ENCODE assay signal across 19 cellular contexts in the genomic region with DNA sequence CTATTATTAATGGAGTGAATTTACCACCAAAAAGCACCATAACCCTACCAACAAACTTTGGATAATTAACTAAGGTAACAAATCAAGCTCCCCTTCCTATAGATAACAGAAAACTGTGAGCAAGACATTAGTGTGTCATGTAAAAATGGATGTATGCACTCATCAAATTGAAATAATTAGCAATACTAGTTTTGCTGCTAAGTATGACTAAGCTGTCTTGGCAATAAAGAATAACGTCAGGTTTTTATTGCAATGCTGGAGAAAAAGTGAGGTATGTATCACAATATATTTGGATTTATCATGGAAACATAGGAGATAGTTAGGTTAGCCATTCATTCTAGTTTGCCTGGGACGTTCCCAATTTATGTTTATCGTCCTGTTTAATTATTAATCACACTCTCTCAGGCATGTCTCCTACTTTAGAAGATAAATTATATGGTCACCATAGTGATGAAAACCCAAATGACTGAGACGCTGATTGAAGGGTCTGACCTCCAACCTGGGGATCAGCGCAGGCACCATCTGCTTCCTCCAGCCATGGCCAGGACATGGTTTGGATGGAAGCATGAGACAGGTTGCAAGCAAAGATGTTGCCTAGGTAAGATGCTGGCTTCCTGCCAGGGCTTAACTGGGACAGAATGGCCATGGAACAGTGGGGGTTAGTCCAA.
DNase-seq lines count a peak whose midpoint lies in the region; ATAC-seq and TF ChIP-seq lines count a peak whose summit lies in the region.
"Had no signal": no experiment of that assay in that cellular context is flagged by ENCODE, and none has a peak within 500 bp of the region (broad histone marks: within the 10 kb centered on the region; RNA-seq: fewer than 3 reads in every experiment).

No MANE protein-coding gene starts in this region.

- H3K27ac ChIP-seq in PC-3 (ENCODE audit: low read length), result peak overlapping the region; percentile 71
- no peak overlapping the region for H3K27ac ChIP-seq in PC-9
- H3K27ac ChIP-seq: SK-N-MC had no signal

- DNase-seq in EH (ENCODE audit: low read depth) (peak; percentile 4), PC-3 (peak; percentile 57), endothelial cell (ENCODE audit: low spot score) (no peak), progenitor cell of endocrine pancreas (ENCODE audit: low spot score, unreplicated experiment) (no peak), PC-9 (no peak), anterior cingulate cortex (lab: John Stamatoyannopoulos, UW) (no peak)
- DNase-seq: DMS153, GF-D8, H7, KG1, MG63, NCI-H1105, NCI-H1694 treated with DMSO at 0.1 percent for 48 hours, NCI-H446, OCI-M1, T-helper 1 cell had no signal

- H4K20me1 ChIP-seq in PC-3 (ENCODE audit: low read length) (no peaks in the 10 kb centered on the region), PC-9 (ENCODE audit: insufficient read depth) (no peaks in the 10 kb centered on the region)

- H3K27ac Mint-ChIP-seq in endothelial cell (ENCODE audit: unreplicated experiment) (no peak overlapping the region), progenitor cell of endocrine pancreas (no peak overlapping the region)

- intact Hi-C loops in PC-3 (cut with micrococcal nuclease), result no loop called here
- intact Hi-C loops in PC-9 (cut with micrococcal nuclease; ENCODE audit: unreplicated experiment), result no loop called here

- H3K9me2 ChIP-seq in PC-3 (replicated peaks; ENCODE audit: low read length) (no peaks in the 10 kb centered on the region), PC-9 (ENCODE audit: insufficient read depth) (no peaks in the 10 kb centered on the region)

- H3K4me2 ChIP-seq in PC-3 (ENCODE audit: low read length) (peak overlapping the region; percentile 35; the same call in 1 of the 2 replicates), PC-9 (no peak overlapping the region)

- H3K27me3 ChIP-seq in PC-3 (ENCODE audit: low read length) (no peaks in the 10 kb centered on the region), PC-9 (ENCODE audit: insufficient read depth, low read depth) (no peaks in the 10 kb centered on the region)
- H3K27me3 ChIP-seq: MG63 had no signal

- H3K4me1 ChIP-seq in PC-3 (ENCODE audit: insufficient read depth, low read length) (peaks cover 14% of the 10 kb centered on the region), PC-9 (replicated peaks; ENCODE audit: insufficient read depth) (no peaks in the 10 kb centered on the region)

- H3K27me3 Mint-ChIP-seq in endothelial cell (ENCODE audit: unreplicated experiment), result no peaks in the 10 kb centered on the region
- H3K27me3 Mint-ChIP-seq in progenitor cell of endocrine pancreas, result no peaks in the 10 kb centered on the region

- H3K79me2 ChIP-seq in PC-3 (ENCODE audit: low read length) (no peaks in the 10 kb centered on the region), PC-9 (ENCODE audit: low read depth) (no peaks in the 10 kb centered on the region)

- H3K9me3 ChIP-seq in PC-3 (ENCODE audit: low read length) (no peaks in the 10 kb centered on the region), PC-9 (ENCODE audit: insufficient read depth, low read depth) (no peaks in the 10 kb centered on the region; the same call in 1 of the 2 replicates)
- H3K9me3 ChIP-seq: MG63 had no signal

- H3K9me3 Mint-ChIP-seq in endothelial cell (ENCODE audit: unreplicated experiment) (peaks cover 13% of the 10 kb centered on the region), progenitor cell of endocrine pancreas (ENCODE audit: low read depth) (peaks cover 25% of the 10 kb centered on the region)

- POLR2A ChIA-PET in PC-3 (lab: Charles Lee; ENCODE audit: unreplicated experiment) (no interaction called here), PC-9 (lab: Charles Lee; ENCODE audit: unreplicated experiment) (no interaction called here)

- H3K4me3 Mint-ChIP-seq in endothelial cell (ENCODE audit: unreplicated experiment), result peak overlapping the region; percentile 37
- peak overlapping the region; percentile 14 for H3K4me3 Mint-ChIP-seq in progenitor cell of endocrine pancreas (ENCODE audit: low read depth)

- H3K4me1 Mint-ChIP-seq in endothelial cell (ENCODE audit: unreplicated experiment) (peaks cover 14% of the 10 kb centered on the region), progenitor cell of endocrine pancreas (ENCODE audit: low read depth) (peaks cover 39% of the 10 kb centered on the region)

- ATAC-seq in PC-3 (peak; percentile 61), GM18870 (IDR thresholded peaks at IDR 0.05; ENCODE audit: unreplicated experiment) (no peak)
- ATAC-seq: Right ventricle myocardium inferior had no signal

- BruUV-seq in PC-3 (replicated peaks; lab: Mats Ljungman, UMichigan) (no TSS peak), PC-9 (replicated peaks; lab: Mats Ljungman, UMichigan) (no TSS peak)

- no peaks in the 10 kb centered on the region for H3F3A ChIP-seq in PC-3 (ENCODE audit: low read length, unreplicated experiment)
- H3F3A ChIP-seq in PC-9 (ENCODE audit: insufficient read depth, low read depth), result no peaks in the 10 kb centered on the region

- H2AFZ ChIP-seq in PC-3 (ENCODE audit: low read length), result no peak overlapping the region
- H2AFZ ChIP-seq in PC-9, result no peak overlapping the region

- H3K9ac ChIP-seq in PC-3 (ENCODE audit: low read length), result no peak overlapping the region

- TF ChIP-seq CTCF in PC-3 (conservative IDR thresholded peaks at IDR 0.05; ENCODE audit: low read depth, low read length) (no peak), endothelial cell (IDR thresholded peaks at IDR 0.05; ENCODE audit: unreplicated experiment) (no peak), progenitor cell of endocrine pancreas (IDR thresholded peaks at IDR 0.05; ENCODE audit: unreplicated experiment) (no peak), PC-9 (conservative IDR thresholded peaks at IDR 0.05) (no peak)

- H3K4me3 ChIP-seq in PC-3 (ENCODE audit: low read length) (no peak overlapping the region), PC-9 (no peak overlapping the region)
- H3K4me3 ChIP-seq: MG63, SK-N-MC had no signal

- H3K36me3 ChIP-seq in PC-3 (ENCODE audit: low read depth, low read length), result no peaks in the 10 kb centered on the region
- no peaks in the 10 kb centered on the region for H3K36me3 ChIP-seq in PC-9 (ENCODE audit: low read depth)

- peaks cover 44% of the 10 kb centered on the region for H3K36me3 Mint-ChIP-seq in endothelial cell (ENCODE audit: low read depth, unreplicated experiment)
- H3K36me3 Mint-ChIP-seq in progenitor cell of endocrine pancreas (ENCODE audit: insufficient read depth), result peaks cover 4% of the 10 kb centered on the region

- CTCF ChIA-PET in PC-3 (lab: Charles Lee) (interaction anchor here (0.6 kb wide), 1 partner anchor 39 kb away, joined by 6 read pairs; no protein-coding TSS in a partner anchor), PC-9 (lab: Charles Lee) (no interaction called here)

Comparison
In these comparisons a context has a peak if more than half of its experiments do, and no peak if none do; other contexts are left out.
1. DNase-seq: peak in EH (single experiment) and PC-3 (single experiment); none in endothelial cell (single experiment), progenitor cell of endocrine pancreas (single experiment), PC-9 (0 of 2) and anterior cingulate cortex (0 of 58).